ENCODE assay signal across 2 cellular contexts in the genomic region with DNA sequence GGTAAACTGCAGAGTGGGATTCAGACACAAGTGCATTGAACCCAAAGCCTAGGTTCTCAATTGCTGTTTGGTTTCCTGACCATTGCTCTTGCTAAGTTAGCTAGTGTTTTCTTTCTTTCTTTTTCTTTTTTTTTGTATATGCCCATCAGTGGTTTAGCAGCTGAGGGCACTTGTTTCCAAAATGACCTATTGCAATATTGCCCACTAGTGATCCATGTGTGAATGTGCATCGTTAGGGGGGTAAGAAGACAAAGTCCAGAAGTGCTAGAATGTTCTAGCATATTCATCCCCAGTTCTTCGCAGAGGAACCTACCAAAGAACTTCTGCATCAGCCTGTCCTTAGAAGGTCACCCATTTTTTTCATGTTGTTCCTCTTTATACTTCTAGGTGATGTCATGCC.
TF ChIP-seq lines count a peak whose summit lies in the region.

No MANE protein-coding gene starts in this region.

TF ChIP-seq in SK-N-SH, 30 proteins besides CTCF, POLR2A, EP300 and RAD21 (continued from another document):
- TF ChIP-seq, protein P1, sequence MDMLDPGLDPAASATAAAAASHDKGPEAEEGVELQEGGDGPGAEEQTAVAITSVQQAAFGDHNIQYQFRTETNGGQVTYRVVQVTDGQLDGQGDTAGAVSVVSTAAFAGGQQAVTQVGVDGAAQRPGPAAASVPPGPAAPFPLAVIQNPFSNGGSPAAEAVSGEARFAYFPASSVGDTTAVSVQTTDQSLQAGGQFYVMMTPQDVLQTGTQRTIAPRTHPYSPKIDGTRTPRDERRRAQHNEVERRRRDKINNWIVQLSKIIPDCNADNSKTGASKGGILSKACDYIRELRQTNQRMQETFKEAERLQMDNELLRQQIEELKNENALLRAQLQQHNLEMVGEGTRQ (IDR thresholded peaks at IDR 0.05; ENCODE audit: borderline replicate concordance, low read depth, low read length), result no peak
- no peak for TF ChIP-seq RFX5 (IDR thresholded peaks at IDR 0.05; ENCODE audit: low read length)
- TF ChIP-seq MXI1 (IDR thresholded peaks at IDR 0.05; ENCODE audit: low read depth, low read length), result no peak
- no peak for TF ChIP-seq FOXM1 (IDR thresholded peaks at IDR 0.05; ENCODE audit: low read depth)
- no peak for TF ChIP-seq ELF1 (IDR thresholded peaks at IDR 0.05)
- no peak for TF ChIP-seq EZH2phosphoT487 (IDR thresholded peaks at IDR 0.05; ENCODE audit: borderline replicate concordance, low read depth)
- TF ChIP-seq, protein P2, sequence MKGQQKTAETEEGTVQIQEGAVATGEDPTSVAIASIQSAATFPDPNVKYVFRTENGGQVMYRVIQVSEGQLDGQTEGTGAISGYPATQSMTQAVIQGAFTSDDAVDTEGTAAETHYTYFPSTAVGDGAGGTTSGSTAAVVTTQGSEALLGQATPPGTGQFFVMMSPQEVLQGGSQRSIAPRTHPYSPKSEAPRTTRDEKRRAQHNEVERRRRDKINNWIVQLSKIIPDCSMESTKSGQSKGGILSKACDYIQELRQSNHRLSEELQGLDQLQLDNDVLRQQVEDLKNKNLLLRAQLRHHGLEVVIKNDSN (IDR thresholded peaks at IDR 0.05; ENCODE audit: borderline replicate concordance, low read depth), result no peak
- TF ChIP-seq SIN3A (IDR thresholded peaks at IDR 0.05; ENCODE audit: borderline replicate concordance, low read depth, low read length), result no peak
- TF ChIP-seq, protein P3, sequence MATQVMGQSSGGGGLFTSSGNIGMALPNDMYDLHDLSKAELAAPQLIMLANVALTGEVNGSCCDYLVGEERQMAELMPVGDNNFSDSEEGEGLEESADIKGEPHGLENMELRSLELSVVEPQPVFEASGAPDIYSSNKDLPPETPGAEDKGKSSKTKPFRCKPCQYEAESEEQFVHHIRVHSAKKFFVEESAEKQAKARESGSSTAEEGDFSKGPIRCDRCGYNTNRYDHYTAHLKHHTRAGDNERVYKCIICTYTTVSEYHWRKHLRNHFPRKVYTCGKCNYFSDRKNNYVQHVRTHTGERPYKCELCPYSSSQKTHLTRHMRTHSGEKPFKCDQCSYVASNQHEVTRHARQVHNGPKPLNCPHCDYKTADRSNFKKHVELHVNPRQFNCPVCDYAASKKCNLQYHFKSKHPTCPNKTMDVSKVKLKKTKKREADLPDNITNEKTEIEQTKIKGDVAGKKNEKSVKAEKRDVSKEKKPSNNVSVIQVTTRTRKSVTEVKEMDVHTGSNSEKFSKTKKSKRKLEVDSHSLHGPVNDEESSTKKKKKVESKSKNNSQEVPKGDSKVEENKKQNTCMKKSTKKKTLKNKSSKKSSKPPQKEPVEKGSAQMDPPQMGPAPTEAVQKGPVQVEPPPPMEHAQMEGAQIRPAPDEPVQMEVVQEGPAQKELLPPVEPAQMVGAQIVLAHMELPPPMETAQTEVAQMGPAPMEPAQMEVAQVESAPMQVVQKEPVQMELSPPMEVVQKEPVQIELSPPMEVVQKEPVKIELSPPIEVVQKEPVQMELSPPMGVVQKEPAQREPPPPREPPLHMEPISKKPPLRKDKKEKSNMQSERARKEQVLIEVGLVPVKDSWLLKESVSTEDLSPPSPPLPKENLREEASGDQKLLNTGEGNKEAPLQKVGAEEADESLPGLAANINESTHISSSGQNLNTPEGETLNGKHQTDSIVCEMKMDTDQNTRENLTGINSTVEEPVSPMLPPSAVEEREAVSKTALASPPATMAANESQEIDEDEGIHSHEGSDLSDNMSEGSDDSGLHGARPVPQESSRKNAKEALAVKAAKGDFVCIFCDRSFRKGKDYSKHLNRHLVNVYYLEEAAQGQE (IDR thresholded peaks at IDR 0.05; ENCODE audit: low read depth, low read length), result no peak
- TF ChIP-seq FOSL2 (IDR thresholded peaks at IDR 0.05; ENCODE audit: borderline replicate concordance, low read depth), result no peak
- no peak for TF ChIP-seq NFIC (IDR thresholded peaks at IDR 0.05; ENCODE audit: borderline replicate concordance)
- TF ChIP-seq NRF1 (IDR thresholded peaks at IDR 0.05; ENCODE audit: low read depth, low read length), result no peak
- no peak for TF ChIP-seq GATA2 (CRISPR knock-in tag; IDR thresholded peaks at IDR 0.05)

TF ChIP-seq in SK-N-SH treated with all-trans-retinoic acid at 6 μM for 48 hours, 23 proteins besides CTCF, POLR2A, EP300 and RAD21 (continued from another document):
- no peak for TF ChIP-seq CSDC2 (CRISPR knock-in tag; IDR thresholded peaks at IDR 0.05)
- no peak for TF ChIP-seq ZFP30 (CRISPR knock-in tag; IDR thresholded peaks at IDR 0.05)
- TF ChIP-seq TOX (CRISPR knock-in tag; IDR thresholded peaks at IDR 0.05; ENCODE audit: borderline replicate concordance), result no peak
- no peak for TF ChIP-seq BACH2 (CRISPR knock-in tag; IDR thresholded peaks at IDR 0.05; ENCODE audit: borderline replicate concordance)
- TF ChIP-seq ESRRG (CRISPR knock-in tag; IDR thresholded peaks at IDR 0.05), result no peak
- TF ChIP-seq ZNF8 (CRISPR knock-in tag; IDR thresholded peaks at IDR 0.05), result no peak
- TF ChIP-seq ZNF70 (CRISPR knock-in tag; IDR thresholded peaks at IDR 0.05), result no peak
- TF ChIP-seq, protein P4, sequence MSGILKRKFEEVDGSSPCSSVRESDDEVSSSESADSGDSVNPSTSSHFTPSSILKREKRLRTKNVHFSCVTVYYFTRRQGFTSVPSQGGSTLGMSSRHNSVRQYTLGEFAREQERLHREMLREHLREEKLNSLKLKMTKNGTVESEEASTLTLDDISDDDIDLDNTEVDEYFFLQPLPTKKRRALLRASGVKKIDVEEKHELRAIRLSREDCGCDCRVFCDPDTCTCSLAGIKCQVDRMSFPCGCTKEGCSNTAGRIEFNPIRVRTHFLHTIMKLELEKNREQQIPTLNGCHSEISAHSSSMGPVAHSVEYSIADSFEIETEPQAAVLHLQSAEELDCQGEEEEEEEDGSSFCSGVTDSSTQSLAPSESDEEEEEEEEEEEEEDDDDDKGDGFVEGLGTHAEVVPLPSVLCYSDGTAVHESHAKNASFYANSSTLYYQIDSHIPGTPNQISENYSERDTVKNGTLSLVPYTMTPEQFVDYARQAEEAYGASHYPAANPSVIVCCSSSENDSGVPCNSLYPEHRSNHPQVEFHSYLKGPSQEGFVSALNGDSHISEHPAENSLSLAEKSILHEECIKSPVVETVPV (CRISPR knock-in tag; IDR thresholded peaks at IDR 0.05), result no peak
- TF ChIP-seq, protein P5, sequence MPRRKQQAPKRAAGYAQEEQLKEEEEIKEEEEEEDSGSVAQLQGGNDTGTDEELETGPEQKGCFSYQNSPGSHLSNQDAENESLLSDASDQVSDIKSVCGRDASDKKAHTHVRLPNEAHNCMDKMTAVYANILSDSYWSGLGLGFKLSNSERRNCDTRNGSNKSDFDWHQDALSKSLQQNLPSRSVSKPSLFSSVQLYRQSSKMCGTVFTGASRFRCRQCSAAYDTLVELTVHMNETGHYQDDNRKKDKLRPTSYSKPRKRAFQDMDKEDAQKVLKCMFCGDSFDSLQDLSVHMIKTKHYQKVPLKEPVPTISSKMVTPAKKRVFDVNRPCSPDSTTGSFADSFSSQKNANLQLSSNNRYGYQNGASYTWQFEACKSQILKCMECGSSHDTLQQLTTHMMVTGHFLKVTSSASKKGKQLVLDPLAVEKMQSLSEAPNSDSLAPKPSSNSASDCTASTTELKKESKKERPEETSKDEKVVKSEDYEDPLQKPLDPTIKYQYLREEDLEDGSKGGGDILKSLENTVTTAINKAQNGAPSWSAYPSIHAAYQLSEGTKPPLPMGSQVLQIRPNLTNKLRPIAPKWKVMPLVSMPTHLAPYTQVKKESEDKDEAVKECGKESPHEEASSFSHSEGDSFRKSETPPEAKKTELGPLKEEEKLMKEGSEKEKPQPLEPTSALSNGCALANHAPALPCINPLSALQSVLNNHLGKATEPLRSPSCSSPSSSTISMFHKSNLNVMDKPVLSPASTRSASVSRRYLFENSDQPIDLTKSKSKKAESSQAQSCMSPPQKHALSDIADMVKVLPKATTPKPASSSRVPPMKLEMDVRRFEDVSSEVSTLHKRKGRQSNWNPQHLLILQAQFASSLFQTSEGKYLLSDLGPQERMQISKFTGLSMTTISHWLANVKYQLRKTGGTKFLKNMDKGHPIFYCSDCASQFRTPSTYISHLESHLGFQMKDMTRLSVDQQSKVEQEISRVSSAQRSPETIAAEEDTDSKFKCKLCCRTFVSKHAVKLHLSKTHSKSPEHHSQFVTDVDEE (CRISPR knock-in tag; IDR thresholded peaks at IDR 0.05), result no peak
- no peak for TF ChIP-seq ZC3H10 (CRISPR knock-in tag; IDR thresholded peaks at IDR 0.05)
- no peak for TF ChIP-seq SNAI2 (CRISPR knock-in tag; IDR thresholded peaks at IDR 0.05)
- no peak for TF ChIP-seq PPARA (CRISPR knock-in tag; IDR thresholded peaks at IDR 0.05; ENCODE audit: borderline replicate concordance)
- TF ChIP-seq, protein P6, sequence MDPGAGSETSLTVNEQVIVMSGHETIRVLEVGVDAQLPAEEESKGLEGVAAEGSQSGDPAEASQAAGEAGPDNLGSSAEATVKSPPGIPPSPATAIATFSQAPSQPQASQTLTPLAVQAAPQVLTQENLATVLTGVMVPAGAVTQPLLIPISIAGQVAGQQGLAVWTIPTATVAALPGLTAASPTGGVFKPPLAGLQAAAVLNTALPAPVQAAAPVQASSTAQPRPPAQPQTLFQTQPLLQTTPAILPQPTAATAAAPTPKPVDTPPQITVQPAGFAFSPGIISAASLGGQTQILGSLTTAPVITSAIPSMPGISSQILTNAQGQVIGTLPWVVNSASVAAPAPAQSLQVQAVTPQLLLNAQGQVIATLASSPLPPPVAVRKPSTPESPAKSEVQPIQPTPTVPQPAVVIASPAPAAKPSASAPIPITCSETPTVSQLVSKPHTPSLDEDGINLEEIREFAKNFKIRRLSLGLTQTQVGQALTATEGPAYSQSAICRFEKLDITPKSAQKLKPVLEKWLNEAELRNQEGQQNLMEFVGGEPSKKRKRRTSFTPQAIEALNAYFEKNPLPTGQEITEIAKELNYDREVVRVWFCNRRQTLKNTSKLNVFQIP (CRISPR knock-in tag; IDR thresholded peaks at IDR 0.05; ENCODE audit: borderline replicate concordance, low read depth), result no peak
